11 cellular contexts compared by ENCODE assay signal in genomic region chr15:67832031-67832551, GRCh38. TPM values are rescaled to one million over a fixed set of nuclear protein-coding genes. Genes with fewer than 3 reads are reported as not detected.
DNase-seq lines count a peak whose midpoint lies in the region; ATAC-seq and TF ChIP-seq lines count a peak whose summit lies in the region.
"Had no signal": no experiment of that assay in that cellular context is flagged by ENCODE, and none has a peak within 500 bp of the region (broad histone marks: within the 10 kb centered on the region; RNA-seq: fewer than 3 reads in every experiment).

No MANE protein-coding gene starts in this region.

- H2AFZ ChIP-seq in MM.1S (ENCODE audit: low read length) (no peak overlapping the region), mammary epithelial cell (ENCODE audit: low read depth, low read length) (no peak overlapping the region)

- H3K4me3 ChIP-seq in MM.1S (ENCODE audit: low read length) (no peak overlapping the region), mammary epithelial cell (replicated peaks in 1 of 3; ENCODE audit: insufficient read depth in 1 of 3, low read depth in 2 of 3, low read length in 3 of 3) (no peak overlapping the region)

- no peaks in the 10 kb centered on the region for H3K36me3 Mint-ChIP-seq in activated naive CD8-positive, alpha-beta T cell treated with anti-CD3 and anti-CD28 coated beads for 36 hours

- no TSS peak for BruUV-seq in mammary epithelial cell (replicated peaks; lab: Mats Ljungman, UMichigan)

- no peak overlapping the region for H3K27ac Mint-ChIP-seq in activated naive CD8-positive, alpha-beta T cell treated with anti-CD3 and anti-CD28 coated beads for 36 hours

- H3K36me3 ChIP-seq in MM.1S (replicated peaks; ENCODE audit: insufficient read depth, low read length) (no peaks in the 10 kb centered on the region), mammary epithelial cell (ENCODE audit: insufficient read depth, low read length) (no peaks in the 10 kb centered on the region)

- CTCF ChIA-PET in mammary epithelial cell (lab: Charles Lee; ENCODE audit: low non-redundant PET) = interaction anchor here (0.6 to 1.0 kb wide), 5 partner anchors 9 to 1080 kb away, joined by 3 to 5 read pairs (median 4); no protein-coding TSS in a partner anchor

- no peak overlapping the region for H3K4me3 Mint-ChIP-seq in activated naive CD8-positive, alpha-beta T cell treated with anti-CD3 and anti-CD28 coated beads for 36 hours

- no peaks in the 10 kb centered on the region for H4K20me1 ChIP-seq in MM.1S (ENCODE audit: insufficient read depth, low read length)
- peaks cover 4% of the 10 kb centered on the region for H4K20me1 ChIP-seq in mammary epithelial cell (ENCODE audit: insufficient read depth, low read length)

- 53% methylated on average over 8 of the region's 9 CpGs for WGBS in mammary epithelial cell (ENCODE audit: low coverage, missing lambda C conversion rate)

- TF ChIP-seq CTCF in MM.1S (IDR thresholded peaks at IDR 0.05; ENCODE audit: low read length) = peak; percentile 24; the same call in 1 of the 2 replicates
- peak; percentile 19 to 47 for TF ChIP-seq CTCF in mammary epithelial cell (conservative IDR thresholded peaks at IDR 0.05 in 1 of 2, IDR thresholded peaks at IDR 0.05 in 1 of 2; ENCODE audit: extremely low read depth in 1 of 2, insufficient read depth in 1 of 2, low read depth in 1 of 2, low read length in 2 of 2)

- H3K27me3 ChIP-seq in MM.1S (replicated peaks; ENCODE audit: insufficient read depth, low read length) (peaks cover 16% of the 10 kb centered on the region; the same call in 1 of the 2 replicates), mammary epithelial cell (ENCODE audit: insufficient read depth, low read length) (peaks cover 66% of the 10 kb centered on the region)

- no peaks in the 10 kb centered on the region for H3K9me2 ChIP-seq in MM.1S (replicated peaks; ENCODE audit: insufficient read depth, low read length)

- peaks cover 83% of the 10 kb centered on the region for H3K27me3 Mint-ChIP-seq in activated naive CD8-positive, alpha-beta T cell treated with anti-CD3 and anti-CD28 coated beads for 36 hours

- ATAC-seq in GM19328 (IDR thresholded peaks at IDR 0.05; ENCODE audit: unreplicated experiment) (no peak), HG02938 (IDR thresholded peaks at IDR 0.05; ENCODE audit: unreplicated experiment) (no peak)

- H3K9me3 Mint-ChIP-seq in activated naive CD8-positive, alpha-beta T cell treated with anti-CD3 and anti-CD28 coated beads for 36 hours = no peaks in the 10 kb centered on the region

- in situ Hi-C loops in mammary epithelial cell (cut with MboI; ENCODE audit: low sequenced_read_pairs in 2 of 2) = loop anchor here (5.0 to 25.0 kb wide), 3 partner anchors 297 to 895 kb away; no protein-coding TSS in a partner anchor

- H3K4me2 ChIP-seq in MM.1S (ENCODE audit: low read depth, low read length) = no peak overlapping the region
- no peak overlapping the region for H3K4me2 ChIP-seq in mammary epithelial cell (ENCODE audit: insufficient read depth, low read depth, low read length)

- H3K9me3 ChIP-seq in MM.1S (replicated peaks; ENCODE audit: insufficient read depth, low read length) = no peaks in the 10 kb centered on the region
- H3K9me3 ChIP-seq in mammary epithelial cell (replicated peaks; ENCODE audit: insufficient read depth, low read length) = no peaks in the 10 kb centered on the region

- peaks cover 35% of the 10 kb centered on the region for H3K4me1 Mint-ChIP-seq in activated naive CD8-positive, alpha-beta T cell treated with anti-CD3 and anti-CD28 coated beads for 36 hours

- H3K79me2 ChIP-seq in MM.1S (ENCODE audit: low read length) (no peaks in the 10 kb centered on the region), mammary epithelial cell (ENCODE audit: insufficient read depth, low read length) (no peaks in the 10 kb centered on the region)

- H3K4me1 ChIP-seq in MM.1S (ENCODE audit: low read length) (no peaks in the 10 kb centered on the region), mammary epithelial cell (ENCODE audit: insufficient read depth, low read length) (peaks cover 26% of the 10 kb centered on the region)

- H3F3A ChIP-seq in MM.1S (ENCODE audit: insufficient read depth, low read length) = no peaks in the 10 kb centered on the region

- H3K27ac ChIP-seq in MM.1S (ENCODE audit: low read length) = no peak overlapping the region
- no peak overlapping the region for H3K27ac ChIP-seq in mammary epithelial cell (ENCODE audit: insufficient read depth, low read depth, low read length)
- H3K27ac ChIP-seq: SK-N-MC had no signal

- no peak overlapping the region for H3K9ac ChIP-seq in MM.1S (ENCODE audit: low read length)
- no peak overlapping the region for H3K9ac ChIP-seq in mammary epithelial cell (ENCODE audit: insufficient read depth, low read length)

- dilution Hi-C loops in mammary epithelial cell (cut with HindIII; ENCODE audit: low sequenced_read_pairs) = no loop called here

- intact Hi-C loops in mammary epithelial cell (cut with micrococcal nuclease) = loop anchor here (2.0 to 10.0 kb wide), 2 partner anchors 331 to 587 kb away; no protein-coding TSS in a partner anchor

- DNase-seq in NOMO-1 (lab: John Stamatoyannopoulos, UW; ENCODE audit: unreplicated experiment in 2 of 2) (peak; percentile 14 to 32), NOMO-1 treated with DMSO at 0.1 percent for 48 hours (lab: John Stamatoyannopoulos, UW; ENCODE audit: unreplicated experiment) (no peak), MM.1S (no peak), mammary epithelial cell (no peak), retina (peak; percentile 52)
- DNase-seq in activated naive CD8-positive, alpha-beta T cell treated with anti-CD3 and anti-CD28 coated beads for 36 hours = no peak
- DNase-seq: amygdala, islet precursor cell had no signal

RNA-seq across cellular contexts. Expression of gene SKOR1, which starts 6.8 kb away (rescaled TPM):
- total RNA-seq in mammary epithelial cell = under 1 TPM in 1 of 2 donors, not detected in 1; under 0.01 TPM
- 0.02 TPM for polyA plus RNA-seq in mammary epithelial cell
- not detected for polyA minus RNA-seq in mammary epithelial cell
- total RNA-seq in activated naive CD8-positive, alpha-beta T cell treated with anti-CD3 and anti-CD28 coated beads for 36 hours = under 1 TPM; 0.16 to 0.30 TPM

RNA-seq across cellular contexts. Expression of gene RNU6-1, which starts 7.8 kb away (rescaled TPM):
- total RNA-seq in mammary epithelial cell = not detected
- polyA plus RNA-seq in mammary epithelial cell = not detected
- polyA minus RNA-seq in mammary epithelial cell = not detected
- total RNA-seq in activated naive CD8-positive, alpha-beta T cell treated with anti-CD3 and anti-CD28 coated beads for 36 hours = not detected

Comparison
In these comparisons a context has a peak if more than half of its experiments do, and no peak if none do; other contexts are left out.
1. DNase-seq: peak in NOMO-1 (2 of 2) and retina (single experiment); none in NOMO-1 treated with DMSO at 0.1 percent for 48 hours (single experiment), MM.1S (single experiment), mammary epithelial cell (single experiment) and activated naive CD8-positive, alpha-beta T cell treated with anti-CD3 and anti-CD28 coated beads for 36 hours (single experiment).